ENCODE assay signal across 24 cellular contexts in the genomic region with DNA sequence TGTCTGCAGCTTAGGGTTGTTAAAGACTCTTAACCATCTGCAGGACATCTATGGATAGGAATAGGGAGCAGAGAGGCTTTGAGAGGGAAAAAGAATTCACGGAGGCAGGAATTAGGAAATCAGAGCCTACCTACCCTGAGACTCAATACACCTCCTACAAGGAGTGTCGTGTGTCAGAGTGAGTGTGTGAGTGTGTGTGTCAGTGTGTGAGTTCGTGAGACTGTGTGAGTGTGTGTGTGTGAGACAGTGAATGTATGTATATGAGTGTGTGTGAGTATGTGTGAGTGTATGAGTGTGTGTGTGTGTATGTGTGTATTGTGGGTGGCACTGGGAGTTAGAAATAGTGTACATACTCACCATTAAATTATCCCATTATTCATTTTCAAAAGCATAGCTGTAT. TPM values are rescaled to one million over a fixed set of nuclear protein-coding genes. Genes with fewer than 3 reads are reported as not detected.
"Had no signal": no experiment of that assay in that cellular context is flagged by ENCODE, and none has a peak within 500 bp of the region (broad histone marks: within the 10 kb centered on the region; RNA-seq: fewer than 3 reads in every experiment).

No MANE protein-coding gene starts in this region.

- H3K36me3 ChIP-seq: heart left ventricle, ovary, suprapubic skin, thyroid gland had no signal

- H3K27ac Mint-ChIP-seq: immature natural killer cell; naive B cell; stimulated activated effector memory CD8-positive, alpha-beta T cell treated with anti-CD3 and anti-CD28 coated beads, Interleukin-12 subunit alpha, Interleukin-12 subunit beta, amount 100 ng/mL, for 72 hours; type B pancreatic cell had no signal

- H3K9me3 ChIP-seq: heart left ventricle, ovary, suprapubic skin, thyroid gland had no signal

- FAIRE-seq: keratinocyte, urothelium cell line had no signal

- H3K27me3 ChIP-seq: ovary had no signal

- H3K4me3 Mint-ChIP-seq: immature natural killer cell; stimulated activated effector memory CD8-positive, alpha-beta T cell treated with anti-CD3 and anti-CD28 coated beads, Interleukin-12 subunit alpha, Interleukin-12 subunit beta, amount 100 ng/mL, for 72 hours had no signal

- H3K9me3 Mint-ChIP-seq: immature natural killer cell; naive B cell; stimulated activated effector memory CD8-positive, alpha-beta T cell treated with anti-CD3 and anti-CD28 coated beads, Interleukin-12 subunit alpha, Interleukin-12 subunit beta, amount 100 ng/mL, for 72 hours; type B pancreatic cell had no signal

- H3K36me3 Mint-ChIP-seq: immature natural killer cell; stimulated activated effector memory CD8-positive, alpha-beta T cell treated with anti-CD3 and anti-CD28 coated beads, Interleukin-12 subunit alpha, Interleukin-12 subunit beta, amount 100 ng/mL, for 72 hours; type B pancreatic cell had no signal

- DNase-seq: cortex of kidney; dorsolateral prefrontal cortex; effector CD8-positive, alpha-beta T cell; foreskin melanocyte; heart left ventricle; hypothalamus; immature natural killer cell; left ventricle myocardium superior; mesenchymal stem cell; naive B cell; ovary; right cardiac atrium; stimulated activated CD4-positive, alpha-beta T cell treated with anti-CD3 and anti-CD28 coated beads, Interleukin-4, amount 100 ng/mL, for 1 hour; stimulated activated CD8-positive, alpha-beta memory T cell treated with anti-CD3 and anti-CD28 coated beads, Interleukin-4, amount 100 ng/mL, for 48 hours; stimulated activated naive CD8-positive, alpha-beta T cell treated with anti-CD3 and anti-CD28 coated beads, Interleukin-15, Interleukin-2, amounts not matched to agents 100 U/mL and 50 U/mL, for 24 hours; thyroid gland had no signal

- H3K4me2 ChIP-seq: smooth muscle cell had no signal

- H3K4me3 ChIP-seq: dorsolateral prefrontal cortex, heart left ventricle, lung, ovary, smooth muscle cell, suprapubic skin, thyroid gland had no signal

- ATAC-seq: heart left ventricle; left ventricle myocardium superior; right cardiac atrium; stimulated activated effector memory CD8-positive, alpha-beta T cell treated with anti-CD3 and anti-CD28 coated beads, Interleukin-12 subunit alpha, Interleukin-12 subunit beta, amount 100 ng/mL, for 72 hours; stimulated activated naive CD8-positive, alpha-beta T cell treated with anti-CD3 and anti-CD28 coated beads, Interleukin-15, Interleukin-2, amounts not matched to agents 100 U/mL and 50 U/mL, for 24 hours had no signal

- H3K27ac ChIP-seq: dorsolateral prefrontal cortex, heart left ventricle, ovary, suprapubic skin, thyroid gland had no signal

RNA-seq across cellular contexts. Expression of a gene that starts 3.9 kb away (rescaled TPM):
- total RNA-seq: glomerular endothelial cell, heart left ventricle, left ventricle myocardium superior, right cardiac atrium, smooth muscle cell, suprapubic skin had no signal
